20 cellular contexts compared by ENCODE assay signal in the genomic region with DNA sequence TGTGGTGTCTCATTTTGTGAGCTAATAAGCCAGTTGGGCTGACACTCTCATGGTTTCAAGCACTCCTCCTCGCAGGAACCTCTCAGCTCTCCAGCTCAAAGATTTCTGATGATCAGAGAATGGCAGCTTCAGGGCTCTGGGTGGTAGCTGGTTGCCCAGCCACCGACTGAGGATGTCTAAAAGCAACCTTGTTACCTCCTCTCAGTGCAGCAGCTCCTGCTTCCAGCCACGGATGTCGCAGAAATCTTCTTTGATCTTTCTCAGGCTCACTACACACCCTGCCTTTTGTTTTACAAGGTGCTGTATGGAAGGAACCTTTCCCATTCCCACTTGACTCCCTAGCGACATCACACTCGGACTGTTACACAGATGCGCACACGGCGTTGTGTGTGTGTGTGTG.
DNase-seq lines count a peak whose midpoint lies in the region; ATAC-seq and TF ChIP-seq lines count a peak whose summit lies in the region.
"Had no signal": no experiment of that assay in that cellular context is flagged by ENCODE, and none has a peak within 500 bp of the region (broad histone marks: within the 10 kb centered on the region; RNA-seq: fewer than 3 reads in every experiment).

No MANE protein-coding gene starts in this region.

- no peaks in the 10 kb centered on the region for H3K4me1 ChIP-seq in RWPE2 (ENCODE audit: insufficient read depth, poor library complexity, severe bottlenecking)
- no peaks in the 10 kb centered on the region for H3K4me1 ChIP-seq in endodermal cell (ENCODE audit: control insufficient read depth, insufficient read depth, low read length)
- H3K4me1 ChIP-seq in smooth muscle cell (ENCODE audit: low read depth), result no peaks in the 10 kb centered on the region
- H3K4me1 ChIP-seq in tibial nerve, result no peaks in the 10 kb centered on the region

- no peak for TF ChIP-seq EP300 in tibial nerve (IDR thresholded peaks at IDR 0.05)

- H3K36me3 ChIP-seq in RWPE2 (ENCODE audit: low read depth), result no peaks in the 10 kb centered on the region
- no peaks in the 10 kb centered on the region for H3K36me3 ChIP-seq in endodermal cell (ENCODE audit: control insufficient read depth, insufficient read depth, low read length)
- no peaks in the 10 kb centered on the region for H3K36me3 ChIP-seq in smooth muscle cell (ENCODE audit: low read depth)
- no peaks in the 10 kb centered on the region for H3K36me3 ChIP-seq in tibial nerve

- H4K20me1 ChIP-seq in smooth muscle cell (ENCODE audit: low read depth), result no peaks in the 10 kb centered on the region

- in situ Hi-C loops in GM13976 (cut with MboI; ENCODE audit: low sequenced_read_pairs, unreplicated experiment), result no loop called here

- H3K27ac Mint-ChIP-seq in endodermal cell, result no peak overlapping the region
- H3K27ac Mint-ChIP-seq: CD14-positive monocyte had no signal

- H3K9me3 ChIP-seq in RWPE2 (ENCODE audit: severe bottlenecking) (no peaks in the 10 kb centered on the region), endodermal cell (ENCODE audit: control insufficient read depth, low read length) (no peaks in the 10 kb centered on the region), smooth muscle cell (replicated peaks; ENCODE audit: low read depth) (no peaks in the 10 kb centered on the region), tibial nerve (no peaks in the 10 kb centered on the region)
- H3K9me3 ChIP-seq: Caco-2 had no signal

- no peaks in the 10 kb centered on the region for H3K36me3 Mint-ChIP-seq in endodermal cell (ENCODE audit: low read depth)
- H3K36me3 Mint-ChIP-seq: CD14-positive monocyte had no signal

- no peaks in the 10 kb centered on the region for H3F3A ChIP-seq in smooth muscle cell (ENCODE audit: low read depth)

- H3K9ac ChIP-seq in endodermal cell (ENCODE audit: extremely low read depth, low read length, poor library complexity, severe bottlenecking) (no peak overlapping the region), smooth muscle cell (ENCODE audit: low read depth) (no peak overlapping the region)
- H3K9ac ChIP-seq: GM23248 had no signal

- peak overlapping the region; percentile 33 for H3K4me2 ChIP-seq in smooth muscle cell

- DNase-seq in DMS 273 (lab: John Stamatoyannopoulos, UW; ENCODE audit: unreplicated experiment) (peak; percentile 6), DMS 273 treated with DMSO at 0.1 percent for 48 hours (lab: John Stamatoyannopoulos, UW) (no peak), RWPE2 (ENCODE audit: low spot score) (no peak), endodermal cell (no peak), smooth muscle cell (lab: John Stamatoyannopoulos, UW; ENCODE audit: unreplicated experiment) (no peak), GM13976 (ENCODE audit: low spot score) (no peak), coronary artery (ENCODE audit: low spot score) (no peak), tibial nerve (ENCODE audit: low spot score in 2 of 2) (no peak)
- DNase-seq: Caco-2, EL, GM23248, HCEC 1CT, NCI-H1105 treated with DMSO at 0.1 percent for 48 hours, NCI-H446 treated with DMSO at 0.1 percent for 48 hours, NCI-H69, OCI-M1, SHP77 had no signal

- WGBS in endodermal cell (ENCODE audit: insufficient coverage in 1 of 2, insufficient read length in 1 of 2), 2 experiments, result 92 to 96% methylated on average over 3 to 9 of the region's 9 CpGs
- WGBS in smooth muscle cell (ENCODE audit: low lambda C conversion rate), result 84% methylated on average over 9 of the region's 9 CpGs
- 66 to 74% methylated on average over 9 of the region's 9 CpGs for WGBS in tibial nerve, 2 donors

- peaks cover 3% of the 10 kb centered on the region for H3K27me3 ChIP-seq in RWPE2 (ENCODE audit: insufficient read depth, poor library complexity, severe bottlenecking)
- H3K27me3 ChIP-seq in endodermal cell (ENCODE audit: control insufficient read depth, insufficient read depth, low read length, poor library complexity, severe bottlenecking), result no peaks in the 10 kb centered on the region
- no peaks in the 10 kb centered on the region for H3K27me3 ChIP-seq in smooth muscle cell (ENCODE audit: low read depth)
- no peaks in the 10 kb centered on the region for H3K27me3 ChIP-seq in tibial nerve

- peaks cover 37% of the 10 kb centered on the region for H3K27me3 Mint-ChIP-seq in endodermal cell (ENCODE audit: insufficient read depth)

- no peak overlapping the region for H3K4me3 Mint-ChIP-seq in endodermal cell
- H3K4me3 Mint-ChIP-seq: CD14-positive monocyte had no signal

- TF ChIP-seq POLR2A in tibial nerve (IDR thresholded peaks at IDR 0.05), result no peak

- peaks cover 14% of the 10 kb centered on the region for H3K4me1 Mint-ChIP-seq in endodermal cell
- H3K4me1 Mint-ChIP-seq: CD14-positive monocyte had no signal

- H3K9me3 Mint-ChIP-seq in endodermal cell, result no peaks in the 10 kb centered on the region

- H3K4me3 ChIP-seq in RWPE2 (ENCODE audit: severe bottlenecking) (no peak overlapping the region), endodermal cell (ENCODE audit: low read length) (no peak overlapping the region), smooth muscle cell (no peak overlapping the region), coronary artery (no peak overlapping the region), tibial nerve (no peak overlapping the region)
- H3K4me3 ChIP-seq: GM12878, GM23248 had no signal

- H3K79me2 ChIP-seq in smooth muscle cell (ENCODE audit: low read depth), result no peaks in the 10 kb centered on the region

- H2AFZ ChIP-seq in smooth muscle cell (ENCODE audit: low read depth), result no peak overlapping the region
- H2AFZ ChIP-seq: GM23248 had no signal

- TF ChIP-seq CTCF in RWPE2 (IDR thresholded peaks at IDR 0.05; ENCODE audit: poor library complexity, severe bottlenecking), result no peak
- TF ChIP-seq CTCF in endodermal cell (conservative IDR thresholded peaks at IDR 0.05), result no peak
- no peak for TF ChIP-seq CTCF in smooth muscle cell (IDR thresholded peaks at IDR 0.05; ENCODE audit: borderline replicate concordance, insufficient read depth, poor library complexity, severe bottlenecking)
- no peak for TF ChIP-seq CTCF in GM13976 (IDR thresholded peaks at IDR 0.05; ENCODE audit: borderline replicate concordance, control extremely low read depth, extremely low read depth, insufficient read depth, missing control alignments)
- TF ChIP-seq CTCF in coronary artery (IDR thresholded peaks at IDR 0.05), result no peak
- TF ChIP-seq CTCF in tibial nerve (IDR thresholded peaks at IDR 0.05), result no peak

- H3K27ac ChIP-seq in RWPE2 (ENCODE audit: poor library complexity, severe bottlenecking) (no peak overlapping the region), endodermal cell (ENCODE audit: low read depth, low read length) (peak overlapping the region; percentile 7), smooth muscle cell (ENCODE audit: low read depth) (no peak overlapping the region), coronary artery (no peak overlapping the region), tibial nerve (no peak overlapping the region)
- H3K27ac ChIP-seq: 22Rv1, GM23248 had no signal

- ATAC-seq in RWPE2 (ENCODE audit: low read depth), result 0 out of 3 replicates have a peak, but pooled peaks have one; percentile 23
- ATAC-seq: GM12878 had no signal
